ENCODE assay signal across 21 cellular contexts in genomic region chr7:52843436-52843835, GRCh38.
DNase-seq lines count a peak whose midpoint lies in the region; ATAC-seq, FAIRE-seq and TF ChIP-seq lines count a peak whose summit lies in the region.
"Had no signal": no experiment of that assay in that cellular context is flagged by ENCODE, and none has a peak within 500 bp of the region (broad histone marks: within the 10 kb centered on the region; RNA-seq: fewer than 3 reads in every experiment).

No MANE protein-coding gene starts in this region.

- 74% methylated on average over 1 of the region's 1 CpG; no CpG with 5 or more reads in 1 of the 2 experiments for WGBS in H1 (ENCODE audit: extremely low coverage in 1 of 2, insufficient coverage in 1 of 2, insufficient read length in 1 of 2, insufficient replicate concordance in 2 of 2, low coverage in 1 of 2, low lambda C conversion rate in 2 of 2, missing lambda C conversion rate in 1 of 2), 2 experiments

- H3K79me1 ChIP-seq in H1 (ENCODE audit: low read depth, low read length) = no peaks in the 10 kb centered on the region

- no peak overlapping the region for H3K4ac ChIP-seq in H1 (replicated peaks; ENCODE audit: insufficient read length, low read depth, low read length)

- H3K9me3 ChIP-seq in OCI-LY3 (ENCODE audit: insufficient read depth, low read length) (no peaks in the 10 kb centered on the region), H1 (ENCODE audit: insufficient read depth in 2 of 2, low read depth in 1 of 2, low read length in 1 of 2) (no peaks in the 10 kb centered on the region)

- H2AK5ac ChIP-seq in H1 (ENCODE audit: low read depth, low read length) = no peak overlapping the region

- TF ChIP-seq POLR2A in H1 (IDR thresholded peaks at IDR 0.05; ENCODE audit: control extremely low read depth in 1 of 2, low read depth in 2 of 2, low read length in 2 of 2) = no peak

- TF ChIP-seq RAD21 in H1 (IDR thresholded peaks at IDR 0.05 in 1 of 2, conservative IDR thresholded peaks at IDR 0.05 in 1 of 2; ENCODE audit: low read depth in 2 of 2, low read length in 2 of 2) = no peak

- H3K9ac ChIP-seq in OCI-LY3 (ENCODE audit: low read length) (no peak overlapping the region), H1 (replicated peaks in 1 of 4; ENCODE audit: extremely low read depth in 1 of 4, low read depth in 3 of 4, low read length in 3 of 4) (no peak overlapping the region)

- H4K5ac ChIP-seq in H1 (ENCODE audit: insufficient read length, low read depth, low read length) = no peak overlapping the region

- CTCF ChIA-PET in H1 (lab: Charles Lee; ENCODE audit: partially characterized antibody) = no interaction called here

- no peaks in the 10 kb centered on the region for H3K27me3 Mint-ChIP-seq in GM23338 (ENCODE audit: insufficient read depth, low read depth, poor library complexity)
- H3K27me3 Mint-ChIP-seq: B cell; CD4-positive, CD25-positive, alpha-beta regulatory T cell; CD8-positive, alpha-beta memory T cell had no signal

- H2BK120ac ChIP-seq in H1 (replicated peaks; ENCODE audit: low read depth, low read length) = no peak overlapping the region

- no peaks in the 10 kb centered on the region for H3K36me3 Mint-ChIP-seq in GM23338 (ENCODE audit: low read depth)
- H3K36me3 Mint-ChIP-seq: CD4-positive, CD25-positive, alpha-beta regulatory T cell; CD8-positive, alpha-beta memory T cell had no signal

- H4K91ac ChIP-seq in H1 (replicated peaks; ENCODE audit: insufficient read length, low read length) = no peak overlapping the region

- TF ChIP-seq CTCF in GM23338 (conservative IDR thresholded peaks at IDR 0.05; ENCODE audit: low read depth in 2 of 2) (no peak), OCI-LY3 (IDR thresholded peaks at IDR 0.05; ENCODE audit: low read depth, low read length) (no peak), H1 (IDR thresholded peaks at IDR 0.05; ENCODE audit: control extremely low read depth in 1 of 3, insufficient read depth in 1 of 3, low read depth in 1 of 3, low read length in 3 of 3) (no peak)

- H3K27me3 ChIP-seq in GM23338 (ENCODE audit: insufficient read depth) = no peaks in the 10 kb centered on the region
- H3K27me3 ChIP-seq in OCI-LY3 (ENCODE audit: low read depth, low read length) = no peaks in the 10 kb centered on the region
- H3K27me3 ChIP-seq in H1 (replicated peaks in 1 of 4; ENCODE audit: control insufficient read depth in 3 of 4, extremely low read depth in 1 of 4, insufficient read depth in 3 of 4, low read length in 3 of 4) = no peaks in the 10 kb centered on the region

- no peaks in the 10 kb centered on the region for H3K4me1 ChIP-seq in GM23338 (ENCODE audit: insufficient read depth)
- H3K4me1 ChIP-seq in OCI-LY3 (ENCODE audit: low read length) = peaks cover 7% of the 10 kb centered on the region
- 0 out of 7 replicates have a peak, but pooled peaks cover 0 to 4% (median 0%) of the 10 kb centered on the region in 4 experiments for H3K4me1 ChIP-seq in H1 (replicated peaks in 1 of 4; ENCODE audit: control insufficient read depth in 3 of 4, insufficient read depth in 4 of 4, low read length in 3 of 4)

- peaks cover 5% of the 10 kb centered on the region; the same call in 1 of the 2 replicates for H3K9me2 ChIP-seq in GM23338 (ENCODE audit: insufficient read depth)

- no peak overlapping the region for H3K23ac ChIP-seq in H1 (ENCODE audit: insufficient read length)

- no peak overlapping the region for H2BK12ac ChIP-seq in H1 (ENCODE audit: low read depth, low read length)

- H2BK5ac ChIP-seq in H1 (ENCODE audit: low read depth, low read length) = no peak overlapping the region

- no peak overlapping the region for H3K14ac ChIP-seq in H1 (ENCODE audit: insufficient read length)

- TF ChIP-seq EP300 in H1 (IDR thresholded peaks at IDR 0.05; ENCODE audit: borderline replicate concordance in 1 of 2, low read depth in 2 of 2, low read length in 2 of 2) = no peak

- no peaks in the 10 kb centered on the region for H3F3A ChIP-seq in GM23338 (replicated peaks; ENCODE audit: low read depth)

- DNase-seq in GM23338 (ENCODE audit: low spot score) = no peak
- no peak for DNase-seq in H1 (ENCODE audit: low read depth in 1 of 2, low spot score in 2 of 2)
- no peak for DNase-seq in NCI-H2196 (lab: John Stamatoyannopoulos, UW; ENCODE audit: unreplicated experiment)
- no peak for DNase-seq in superior temporal gyrus (ENCODE audit: extremely low spot score)
- DNase-seq in LoVo (ENCODE audit: low spot score) = no peak
- DNase-seq: C1 segment of cervical spinal cord; CD4-positive, CD25-positive, alpha-beta regulatory T cell; CD8-positive, alpha-beta memory T cell; COR-L47; DMS 273 treated with DMSO at 0.1 percent for 48 hours; DMS53; DND-41; EL; HCEC 1CT; IMR-90 had no signal

- H3K4me1 Mint-ChIP-seq in GM23338 = no peaks in the 10 kb centered on the region
- H3K4me1 Mint-ChIP-seq: B cell; CD4-positive, CD25-positive, alpha-beta regulatory T cell; CD8-positive, alpha-beta memory T cell had no signal

- H3K9me3 Mint-ChIP-seq in GM23338 = peaks cover 4% of the 10 kb centered on the region; the same call in 1 of the 3 replicates

- H4K8ac ChIP-seq in H1 (ENCODE audit: extremely low read depth, insufficient read depth, low read length) = no peak overlapping the region

- ATAC-seq in GM23338 = no peak

- H3K79me2 ChIP-seq in GM23338 (replicated peaks; ENCODE audit: insufficient read depth) (no peaks in the 10 kb centered on the region), OCI-LY3 (ENCODE audit: low read length) (no peaks in the 10 kb centered on the region), H1 (ENCODE audit: control insufficient read depth in 1 of 2, insufficient read depth in 2 of 2, low read length in 2 of 2) (no peaks in the 10 kb centered on the region)

- H3K27ac ChIP-seq in GM23338 (ENCODE audit: low read depth) (no peak overlapping the region), OCI-LY3 (ENCODE audit: low read length) (no peak overlapping the region), H1 (ENCODE audit: low read depth, low read length) (no peak overlapping the region)

- H3K56ac ChIP-seq in H1 (replicated peaks; ENCODE audit: insufficient read length, low read depth, low read length) = no peak overlapping the region

- H3K23me2 ChIP-seq in H1 (ENCODE audit: low read depth, low read length) = no peaks in the 10 kb centered on the region

- no peak overlapping the region for H2BK20ac ChIP-seq in H1 (ENCODE audit: low read length)

- FAIRE-seq in H1 (lab: Jason Lieb, UNC) = no peak
- FAIRE-seq: GM12891, GM19239, H54, HTR-8/SVneo had no signal

- H3K4me3 ChIP-seq in GM23338 = no peak overlapping the region
- no peak overlapping the region for H3K4me3 ChIP-seq in OCI-LY3 (ENCODE audit: low read length)
- no peak overlapping the region for H3K4me3 ChIP-seq in H1 (ENCODE audit: extremely low read depth in 1 of 4, insufficient read depth in 2 of 4, low read depth in 3 of 4, low read length in 4 of 4)

- H3K4me3 Mint-ChIP-seq in GM23338 = no peak overlapping the region
- H3K4me3 Mint-ChIP-seq: B cell; CD4-positive, CD25-positive, alpha-beta regulatory T cell; CD8-positive, alpha-beta memory T cell had no signal

- H3K4me2 ChIP-seq in GM23338 (no peak overlapping the region), OCI-LY3 (ENCODE audit: low read length) (no peak overlapping the region), H1 (ENCODE audit: insufficient read depth in 1 of 2, low read depth in 2 of 2, low read length in 2 of 2) (no peak overlapping the region)

- POLR2A ChIA-PET in H1 (lab: Charles Lee; ENCODE audit: partially characterized antibody) = no interaction called here

- no peak overlapping the region for H2BK15ac ChIP-seq in H1 (ENCODE audit: low read length)

- H3K36me3 ChIP-seq in GM23338 (ENCODE audit: insufficient read depth) (no peaks in the 10 kb centered on the region), OCI-LY3 (replicated peaks; ENCODE audit: low read depth, low read length) (no peaks in the 10 kb centered on the region), H1 (ENCODE audit: control insufficient read depth in 2 of 4, insufficient read depth in 4 of 4, low read length in 3 of 4) (no peaks in the 10 kb centered on the region)

- H3K18ac ChIP-seq in H1 (ENCODE audit: extremely low read depth, low read length) = no peak overlapping the region

- H4K20me1 ChIP-seq in GM23338 (replicated peaks; ENCODE audit: insufficient read depth) (no peaks in the 10 kb centered on the region), OCI-LY3 (ENCODE audit: insufficient read depth, low read length) (no peaks in the 10 kb centered on the region), H1 (replicated peaks in 1 of 2; ENCODE audit: control insufficient read depth in 1 of 2, insufficient read depth in 2 of 2, low read length in 2 of 2) (no peaks in the 10 kb centered on the region)

- peak overlapping the region; percentile 49; the same call in 1 of the 2 replicates for H2AFZ ChIP-seq in GM23338
- 0 out of 2 replicates have a peak overlapping the region, but pooled peaks have one; percentile 65 for H2AFZ ChIP-seq in OCI-LY3 (ENCODE audit: low read depth, low read length)
- H2AFZ ChIP-seq in H1 (ENCODE audit: low read length) = peak overlapping the region; percentile 57; the same call in 1 of the 2 replicates

- no peak overlapping the region for H3K27ac Mint-ChIP-seq in GM23338
- H3K27ac Mint-ChIP-seq: B cell; CD4-positive, CD25-positive, alpha-beta regulatory T cell; CD8-positive, alpha-beta memory T cell had no signal

TF ChIP-seq in GM23338, 12 proteins besides CTCF, POLR2A, EP300 and RAD21 (continues in another document):
- TF ChIP-seq JUNB (IDR thresholded peaks at IDR 0.05; ENCODE audit: unreplicated experiment) (no peak), POLR2AphosphoS5 (IDR thresholded peaks at IDR 0.05; ENCODE audit: low read depth) (no peak)

TF ChIP-seq in H1, 55 proteins besides CTCF, POLR2A, EP300 and RAD21 (continues in another document):
- TF ChIP-seq MAX (IDR thresholded peaks at IDR 0.05) (no peak), CBX5 (IDR thresholded peaks at IDR 0.05; ENCODE audit: low read depth, low read length) (no peak), RFX5 (IDR thresholded peaks at IDR 0.05; ENCODE audit: borderline replicate concordance, low read depth, low read length) (no peak), NRF1 (IDR thresholded peaks at IDR 0.05; ENCODE audit: low read depth, low read length) (no peak), HDAC2 (IDR thresholded peaks at IDR 0.05; ENCODE audit: borderline replicate concordance in 1 of 2, low read depth in 2 of 2, low read length in 2 of 2) (no peak), SP2 (IDR thresholded peaks at IDR 0.05; ENCODE audit: low read length) (no peak), SIN3A (conservative IDR thresholded peaks at IDR 0.05 in 1 of 2, IDR thresholded peaks at IDR 0.05 in 1 of 2; ENCODE audit: low read depth in 1 of 2, low read length in 2 of 2) (no peak), EZH2 (IDR thresholded peaks at IDR 0.05; ENCODE audit: low read depth, low read length, severe bottlenecking) (no peak), BCL11A (IDR thresholded peaks at IDR 0.05; ENCODE audit: low read depth in 2 of 2, low read length in 2 of 2) (no peak), CHD2 (IDR thresholded peaks at IDR 0.05; ENCODE audit: low read length) (no peak)
